ENCODE assay signal across 20 cellular contexts in the genomic region with DNA sequence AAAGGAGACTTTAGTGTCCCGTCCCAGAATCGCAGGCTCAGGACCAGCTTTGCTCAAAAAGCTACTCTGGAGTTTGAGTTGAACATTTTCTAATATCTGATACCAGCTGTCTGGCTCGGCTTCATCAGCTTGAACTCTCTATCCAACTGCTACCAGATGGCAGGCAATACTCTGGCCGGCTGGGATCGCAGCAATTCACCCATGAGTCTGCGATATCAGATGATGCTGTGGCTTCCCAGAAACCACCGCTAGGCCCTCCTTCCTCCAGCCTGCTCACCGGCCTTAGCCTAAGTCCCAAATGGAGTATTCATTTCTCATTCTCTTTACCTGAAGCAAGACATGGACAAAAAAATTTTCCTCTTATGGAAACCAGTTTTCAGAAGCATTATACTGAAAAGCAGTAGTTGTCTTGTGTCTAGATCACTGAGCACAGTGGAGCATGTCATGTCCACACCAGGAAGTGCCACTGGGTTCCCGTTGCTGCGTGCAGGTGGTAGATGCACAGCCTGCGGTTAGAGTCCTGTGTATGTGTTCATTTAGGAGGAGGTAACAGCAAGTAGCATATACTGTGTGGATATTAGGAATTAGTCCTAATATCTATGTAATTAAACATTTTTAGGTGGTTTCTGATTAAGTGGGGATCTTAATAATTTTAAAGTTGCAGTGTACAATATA.
"Had no signal": no experiment of that assay in that cellular context is flagged by ENCODE, and none has a peak within 500 bp of the region (broad histone marks: within the 10 kb centered on the region; RNA-seq: fewer than 3 reads in every experiment).

No MANE protein-coding gene starts in this region.

- H3K4me1 ChIP-seq: left ventricle myocardium inferior had no signal

- H3K9me3 ChIP-seq: left ventricle myocardium inferior, neutrophil, ovary had no signal

- H3K4me3 ChIP-seq: left ventricle myocardium inferior, ovary had no signal

- DNase-seq: activated CD4-positive, alpha-beta T cell treated with anti-CD3 and anti-CD28 coated beads, Interleukin-2, amount 10 ng/mL, durations not matched to agents 7 days and 5 days; activated CD4-positive, CD25-positive, alpha-beta regulatory T cell treated with anti-CD3 and anti-CD28 coated beads, Interleukin-2, amount 50 U/mL, for 72 hours; activated CD8-positive, alpha-beta T cell treated with anti-CD3 and anti-CD28 coated beads, Interleukin-2, amount 10 ng/mL, durations not matched to agents 7 days and 5 days; activated gamma-delta T cell treated with Interleukin-2 at 50 U/mL for 16 hours; aorta; brain microvascular endothelial cell; caudate nucleus; dermis blood vessel endothelial cell; effector CD8-positive, alpha-beta T cell; hypothalamus; left ventricle myocardium inferior; natural killer cell; ovary; right cardiac atrium; stimulated activated CD4-positive, alpha-beta T cell treated with anti-CD3 and anti-CD28 coated beads, Interleukin-12 subunit alpha, Interleukin-12 subunit beta, amount 100 ng/mL, for 4 hours; stimulated activated CD4-positive, alpha-beta T cell treated with anti-CD3 and anti-CD28 coated beads, Interleukin-4, amount 100 ng/mL, for 4 hours; stimulated activated naive CD8-positive, alpha-beta T cell treated with anti-CD3 and anti-CD28 coated beads, Interleukin-15, Interleukin-2, amounts not matched to agents 100 U/mL and 50 U/mL, for 24 hours had no signal

- ATAC-seq: activated CD8-positive, alpha-beta T cell treated with anti-CD3 and anti-CD28 coated beads, Interleukin-2, amount 10 ng/mL, durations not matched to agents 7 days and 5 days; activated naive CD4-positive, alpha-beta T cell treated with anti-CD3 and anti-CD28 coated beads, Interleukin-2, amount 50 U/mL, for 72 hours; natural killer cell; right cardiac atrium; stimulated activated naive CD8-positive, alpha-beta T cell treated with anti-CD3 and anti-CD28 coated beads, Interleukin-15, Interleukin-2, amounts not matched to agents 100 U/mL and 50 U/mL, for 24 hours had no signal

- H3K36me3 ChIP-seq: brain microvascular endothelial cell, left ventricle myocardium inferior, neutrophil, ovary had no signal

- H3K27ac ChIP-seq: brain microvascular endothelial cell, left ventricle myocardium inferior, neutrophil, ovary, VCaP had no signal

- H3K27me3 ChIP-seq: brain microvascular endothelial cell, neutrophil, ovary had no signal
